8 cellular contexts compared by ENCODE assay signal in genomic region chr13:75760182-75760981, GRCh38.
DNase-seq lines count a peak whose midpoint lies in the region; ATAC-seq and TF ChIP-seq lines count a peak whose summit lies in the region.

No MANE protein-coding gene starts in this region.

- DNase-seq in NCI-H2171 treated with DMSO at 0.1 percent for 48 hours (lab: John Stamatoyannopoulos, UW) (peak; percentile 41), NCI-H2171 (lab: John Stamatoyannopoulos, UW) (no peak), NCI-H2196 (lab: John Stamatoyannopoulos, UW; ENCODE audit: unreplicated experiment) (peak; percentile 30), choroid plexus epithelial cell (ENCODE audit: low read depth) (peak; percentile 45), myocyte (ENCODE audit: low read depth) (peak; percentile 91), NOMO-1 treated with DMSO at 0.1 percent for 48 hours (lab: John Stamatoyannopoulos, UW; ENCODE audit: unreplicated experiment) (no peak)

- TF ChIP-seq CTCF in choroid plexus epithelial cell (conservative IDR thresholded peaks at IDR 0.05; ENCODE audit: low read depth, low read length): peak; percentile 26

- peak; percentile 34 for ATAC-seq in HG02852 (IDR thresholded peaks at IDR 0.05; ENCODE audit: unreplicated experiment)
- no peak for ATAC-seq in HG03457 (IDR thresholded peaks at IDR 0.05; ENCODE audit: unreplicated experiment)

- peak overlapping the region; percentile 1 for H3K4me3 ChIP-seq in choroid plexus epithelial cell (ENCODE audit: low read depth, low read length)

Comparison
In these comparisons a context has a peak if more than half of its experiments do, and no peak if none do; other contexts are left out.
1. DNase-seq: peak in NCI-H2171 treated with DMSO at 0.1 percent for 48 hours (single experiment), NCI-H2196 (single experiment), choroid plexus epithelial cell (single experiment) and myocyte (single experiment); none in NCI-H2171 (single experiment) and NOMO-1 treated with DMSO at 0.1 percent for 48 hours (single experiment).